13 cellular contexts compared by ENCODE assay signal in the genomic region with DNA sequence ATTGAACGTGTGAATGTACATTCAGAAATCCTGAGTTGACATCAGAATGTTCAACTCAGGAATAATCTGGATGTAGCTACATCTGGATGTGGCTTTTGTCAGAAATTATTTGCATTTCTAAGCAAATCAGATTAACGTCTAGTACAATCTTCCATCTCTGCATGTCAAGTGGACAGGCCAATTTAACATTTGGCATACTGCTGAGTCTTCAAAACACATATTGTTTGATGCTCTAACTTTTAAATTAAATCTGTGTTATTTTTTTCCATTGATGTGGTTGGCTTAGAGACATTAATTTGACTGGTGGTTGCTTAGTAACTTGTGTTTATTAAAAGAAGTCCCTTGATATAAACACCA. TPM values are rescaled to one million over a fixed set of nuclear protein-coding genes. Genes with fewer than 3 reads are reported as not detected.
DNase-seq lines count a peak whose midpoint lies in the region; ATAC-seq and TF ChIP-seq lines count a peak whose summit lies in the region.
"Had no signal": no experiment of that assay in that cellular context is flagged by ENCODE, and none has a peak within 500 bp of the region (broad histone marks: within the 10 kb centered on the region; RNA-seq: fewer than 3 reads in every experiment).

No MANE protein-coding gene starts in this region.

- no peak for ATAC-seq in HG02571 (IDR thresholded peaks at IDR 0.05; ENCODE audit: unreplicated experiment)
- no peak for ATAC-seq in HG03457 (IDR thresholded peaks at IDR 0.05; ENCODE audit: unreplicated experiment)

- TF ChIP-seq CTCF in AG10803 (conservative IDR thresholded peaks at IDR 0.05; ENCODE audit: low read length) (no peak), WI38 (IDR thresholded peaks at IDR 0.05; ENCODE audit: low read depth, low read length) (no peak), hepatocyte (IDR thresholded peaks at IDR 0.05; ENCODE audit: poor library complexity) (no peak)

- no peak overlapping the region for H3K4me2 ChIP-seq in hepatocyte

- no peaks in the 10 kb centered on the region for H4K20me1 ChIP-seq in hepatocyte (ENCODE audit: insufficient read depth, poor library complexity, severe bottlenecking)

- 75% methylated on average over 2 of the region's 2 CpGs for WGBS in hepatocyte (ENCODE audit: low lambda C conversion rate, missing lambda C conversion rate)

- H3K27ac ChIP-seq in hepatocyte: peak overlapping the region; percentile 59

- no peak overlapping the region for H2AFZ ChIP-seq in hepatocyte

- H3K27me3 ChIP-seq in hepatocyte: no peaks in the 10 kb centered on the region

- H3K9me2 ChIP-seq in hepatocyte (replicated peaks; ENCODE audit: insufficient read depth): no peaks in the 10 kb centered on the region

- H3K79me2 ChIP-seq in hepatocyte: peaks cover 60% of the 10 kb centered on the region

- peaks cover 6% of the 10 kb centered on the region for H3K4me1 ChIP-seq in hepatocyte (ENCODE audit: insufficient read depth)

- no peaks in the 10 kb centered on the region for H3K9me3 ChIP-seq in hepatocyte (ENCODE audit: low read depth)

- TF ChIP-seq POLR2A in GM19099 (IDR thresholded peaks at IDR 0.05; ENCODE audit: extremely low read depth, insufficient read length, low read depth): peak; percentile 43

- no peak overlapping the region for H3K4me3 ChIP-seq in AG10803 (ENCODE audit: low read length)
- peak overlapping the region; percentile 95 for H3K4me3 ChIP-seq in WI38 (ENCODE audit: low read depth, low read length)
- H3K4me3 ChIP-seq in hepatocyte: no peak overlapping the region

- no peaks in the 10 kb centered on the region for H3K36me3 ChIP-seq in hepatocyte (replicated peaks; ENCODE audit: insufficient read depth, low read depth)

- DNase-seq in AG10803 (ENCODE audit: low read depth): peak; percentile 22
- no peak for DNase-seq in hepatocyte (ENCODE audit: low spot score)
- DNase-seq in NCI-H226: no peak
- no peak for DNase-seq in DMS 273 (lab: John Stamatoyannopoulos, UW; ENCODE audit: unreplicated experiment)
- DNase-seq: activated CD4-positive, alpha-beta T cell treated with anti-CD3 and anti-CD28 coated beads, Interleukin-2, amount 50 U/mL, for 4 hours; NCI-H1105; OCI-M1; stimulated activated naive CD4-positive, alpha-beta T cell treated with Interleukin-2 at 50 U/mL for 16 hours had no signal

RNA-seq across cellular contexts. Expression of gene STAMBPL1, which starts 3.4 kb away (rescaled TPM):
- 14.8 and 20.0 TPM in 2 replicates for total RNA-seq in hepatocyte
- polyA plus RNA-seq in hepatocyte: 4.5 and 5.2 TPM in 2 replicates

RNA-seq across cellular contexts. Expression of gene ANKRD22, which starts 31.8 kb away (rescaled TPM):
- total RNA-seq in hepatocyte: 2.1 and 4.2 TPM in 2 replicates
- polyA plus RNA-seq in hepatocyte: 2.3 and 2.7 TPM in 2 replicates
- total RNA-seq: chondrocyte had no signal
